Comparison of ENCODE assay signal across 8 cellular contexts in genomic region chr13:20702945-20703784, GRCh38. TPM values are rescaled to one million over a fixed set of nuclear protein-coding genes. Genes with fewer than 3 reads are reported as not detected.
DNase-seq lines count a peak whose midpoint lies in the region; TF ChIP-seq lines count a peak whose summit lies in the region.

IL17D (plus strand) TSS chr13:20703699; CDS start chr13:20704002, 303 bp downstream.

- H3K79me1 ChIP-seq in trophoblast cell (ENCODE audit: low read length) = peaks cover 5% of the 10 kb centered on the region

- peaks cover 0 to 2% of the 10 kb centered on the region in 2 experiments for H3K4me1 ChIP-seq in trophoblast cell (ENCODE audit: control insufficient read depth in 1 of 2, insufficient read depth in 2 of 2, low read length in 2 of 2)

- H3K9ac ChIP-seq in trophoblast cell (ENCODE audit: low read length) = peak within 1 kb of the TSS; percentile 78

- no peaks in the 10 kb centered on the region for H3K27me3 ChIP-seq in trophoblast cell (ENCODE audit: insufficient read depth, low read length)

- peaks cover 25% of the 10 kb centered on the region for H3K4me1 Mint-ChIP-seq in HFFc6 (ENCODE audit: low read depth)

- H4K91ac ChIP-seq in trophoblast cell (ENCODE audit: low read depth, low read length) = peak within 1 kb of the TSS; percentile 60

- H3K27ac ChIP-seq in trophoblast cell (ENCODE audit: low read depth, low read length) = no peak within 1 kb of the TSS

- no peaks in the 10 kb centered on the region for H3K9me3 Mint-ChIP-seq in HFFc6

- intact Hi-C loops in head of caudate nucleus (cut with DNase I) = loop anchor here (5.0 to 10.0 kb wide), 3 partner anchors 136 to 202 kb away; partner anchors contain the start of genes CRYL1, IFT88 and XPO4

- H3K36me3 ChIP-seq in trophoblast cell (ENCODE audit: control insufficient read depth in 1 of 2, insufficient read depth in 2 of 2, low read length in 2 of 2) = no peaks in the 10 kb centered on the region

- WGBS in trophoblast cell (ENCODE audit: extremely low coverage, insufficient coverage, insufficient read length) = no CpG with 5 or more reads among the region's 95 CpGs

- peak within 1 kb of the TSS; percentile 60 for H4K12ac ChIP-seq in trophoblast cell (ENCODE audit: low read depth, low read length)

- peak within 1 kb of the TSS; percentile 91 for H3K4me3 Mint-ChIP-seq in HFFc6

- H2BK5ac ChIP-seq in trophoblast cell (ENCODE audit: low read depth, low read length, poor library complexity) = no peak within 1 kb of the TSS

- H4K8ac ChIP-seq in trophoblast cell (ENCODE audit: low read depth, low read length) = peak within 1 kb of the TSS; percentile 82

- H3K4ac ChIP-seq in trophoblast cell (ENCODE audit: low read depth, low read length) = peak within 1 kb of the TSS; percentile 65

- H3K9me3 ChIP-seq in trophoblast cell (ENCODE audit: insufficient read depth, low read depth, low read length) = no peaks in the 10 kb centered on the region

- H3K14ac ChIP-seq in trophoblast cell (ENCODE audit: low read length) = peak within 1 kb of the TSS; percentile 69

- H3K27me3 Mint-ChIP-seq in HFFc6 (ENCODE audit: insufficient read depth) = peaks cover 25% of the 10 kb centered on the region

- H2AFZ ChIP-seq in trophoblast cell (ENCODE audit: insufficient read depth, low read length, poor library complexity) = peak within 1 kb of the TSS; percentile 73

- H3K27ac Mint-ChIP-seq in HFFc6 = peak within 1 kb of the TSS; percentile 53; the same call in 1 of the 2 replicates

- H3K4me2 ChIP-seq in trophoblast cell (ENCODE audit: low read length) = peak within 1 kb of the TSS; percentile 100

- H2AK5ac ChIP-seq in trophoblast cell (ENCODE audit: low read length) = no peak within 1 kb of the TSS

- peaks cover 3% of the 10 kb centered on the region for H3K79me2 ChIP-seq in trophoblast cell (ENCODE audit: control insufficient read depth, insufficient read depth, low read length, poor library complexity)

- no peak within 1 kb of the TSS for H3K23ac ChIP-seq in trophoblast cell (ENCODE audit: low read length)

- no peak within 1 kb of the TSS for H2BK12ac ChIP-seq in trophoblast cell (ENCODE audit: low read length)

- no peaks in the 10 kb centered on the region; the same call in 1 of the 2 replicates for H3K36me3 Mint-ChIP-seq in HFFc6 (ENCODE audit: low read depth)

- peak; percentile 35; the same call in 1 of the 2 replicates for TF ChIP-seq CTCF in HFFc6 (IDR thresholded peaks at IDR 0.05)

- H2BK120ac ChIP-seq in trophoblast cell (ENCODE audit: insufficient read depth, low read length, poor library complexity) = peak within 1 kb of the TSS; percentile 13

- H3K4me3 ChIP-seq in trophoblast cell (ENCODE audit: low read depth, low read length) = peak within 1 kb of the TSS; percentile 84

- DNase-seq in NCI-H1105 treated with DMSO at 0.1 percent for 48 hours (lab: John Stamatoyannopoulos, UW) = peak; percentile 34
- no peak for DNase-seq in NCI-H1105 (lab: John Stamatoyannopoulos, UW)
- DNase-seq in HFFc6 = no peak
- DNase-seq in NCI-H69 (lab: John Stamatoyannopoulos, UW) = peak; percentile 34
- peak; percentile 32 for DNase-seq in activated gamma-delta T cell treated with Interleukin-2 at 50 U/mL for 16 hours
- DNase-seq in head of caudate nucleus = peak in 37 of 42 donors; percentile 23 to 82 (median 60)
- DNase-seq in trophoblast cell = peak in 1 of 2 donors; percentile 45
- DNase-seq in OCI-M1 (lab: John Stamatoyannopoulos, UW) = no peak

- H3K18ac ChIP-seq in trophoblast cell (ENCODE audit: low read length) = peak within 1 kb of the TSS; percentile 76

RNA-seq across cellular contexts. Expression of gene IL17D, which starts in this region (rescaled TPM):
- under 1 TPM; 0.28 to 0.99 (median 0.61) TPM for total RNA-seq in HFFc6 (2021; fragmentation: NEBNext Ultra II Directional; extraction: Animal tissue kit (Norgen Biotek cat#: 25700))
- 1.7 TPM in 2 replicates for polyA plus RNA-seq in trophoblast cell (2013)

Comparison
In these comparisons a context has a peak if more than half of its experiments do, and no peak if none do; other contexts are left out.
1. DNase-seq: peak in NCI-H1105 treated with DMSO at 0.1 percent for 48 hours (single experiment), NCI-H69 (single experiment), activated gamma-delta T cell treated with Interleukin-2 at 50 U/mL for 16 hours (single experiment) and head of caudate nucleus (37 of 42); none in NCI-H1105 (single experiment), HFFc6 (single experiment) and OCI-M1 (single experiment).